In genomic region chr4:4185528-4185927, GRCh38 we compare ENCODE assay signal across 10 cellular contexts. TPM values are rescaled to one million over a fixed set of nuclear protein-coding genes. Genes with fewer than 3 reads are reported as not detected.
"Had no signal": no experiment of that assay in that cellular context is flagged by ENCODE, and none has a peak within 500 bp of the region (broad histone marks: within the 10 kb centered on the region; RNA-seq: fewer than 3 reads in every experiment).

No MANE protein-coding gene starts in this region.

- H3K4me2 ChIP-seq: GM23338 had no signal

- H3K9me3 Mint-ChIP-seq: GM23338, HFFc6 had no signal

- H2AFZ ChIP-seq: GM23338 had no signal

- H3K9me3 ChIP-seq: HAP-1 had no signal

- DNase-seq: H7, HFFc6, KG1 had no signal

- H3K36me3 Mint-ChIP-seq: IgD-negative memory B cell had no signal

- H3K27ac ChIP-seq: HL-60 had no signal

- H3K36me3 ChIP-seq: HAP-1 had no signal

- H3K27ac Mint-ChIP-seq: GM23338, HFFc6, IgD-negative memory B cell had no signal

- H3K4me1 Mint-ChIP-seq: GM23338, IgD-negative memory B cell had no signal

- H3K4me3 ChIP-seq: GM23338, HAP-1 had no signal

- ATAC-seq: GM23338, HCT116 had no signal

- H3K4me1 ChIP-seq: HAP-1 had no signal

- H3K4me3 Mint-ChIP-seq: GM23338, HFFc6, IgD-negative memory B cell had no signal

RNA-seq across cellular contexts. Expression of gene OTOP1, which starts 41.2 kb away (rescaled TPM):
- total RNA-seq: GM23338, H4, H7, HFFc6, HT1080 had no signal
- polyA plus RNA-seq: GM23338, IgD-negative memory B cell had no signal
